ENCODE assay signal across 8 cellular contexts in genomic region chr4:76199664-76200211, GRCh38.
DNase-seq lines count a peak whose midpoint lies in the region; ATAC-seq and TF ChIP-seq lines count a peak whose summit lies in the region.

No MANE protein-coding gene starts in this region.

- ATAC-seq in GM21360 (IDR thresholded peaks at IDR 0.05; ENCODE audit: unreplicated experiment) (peak; percentile 85), HG03565 (IDR thresholded peaks at IDR 0.05; ENCODE audit: unreplicated experiment) (peak; percentile 86)
- ATAC-seq in activated naive CD8-positive, alpha-beta T cell treated with anti-CD3 and anti-CD28 coated beads, Interleukin-2, amount 50 U/mL, for 24 hours = peak; percentile 53

- no peaks in the 10 kb centered on the region for H3K27me3 Mint-ChIP-seq in activated naive CD8-positive, alpha-beta T cell treated with anti-CD3 and anti-CD28 coated beads, Interleukin-2, amount 50 U/mL, for 24 hours

- peak overlapping the region; percentile 49 for H3K27ac Mint-ChIP-seq in activated naive CD8-positive, alpha-beta T cell treated with anti-CD3 and anti-CD28 coated beads, Interleukin-2, amount 50 U/mL, for 24 hours

- no peaks in the 10 kb centered on the region for H3K9me3 Mint-ChIP-seq in activated naive CD8-positive, alpha-beta T cell treated with anti-CD3 and anti-CD28 coated beads, Interleukin-2, amount 50 U/mL, for 24 hours

- peaks cover 47% of the 10 kb centered on the region for H3K4me1 Mint-ChIP-seq in activated naive CD8-positive, alpha-beta T cell treated with anti-CD3 and anti-CD28 coated beads, Interleukin-2, amount 50 U/mL, for 24 hours

- TF ChIP-seq CTCF in GM12864 (IDR thresholded peaks at IDR 0.05; ENCODE audit: low read depth, low read length, missing control alignments) (peak; percentile 45), foreskin fibroblast (IDR thresholded peaks at IDR 0.05; ENCODE audit: low read depth, low read length) (no peak)

- peak overlapping the region; percentile 28 for H3K4me3 ChIP-seq in GM12864 (ENCODE audit: low read depth, low read length)
- H3K4me3 ChIP-seq in foreskin fibroblast (ENCODE audit: low read depth in 1 of 2, low read length in 2 of 2) = no peak overlapping the region

- H3K27ac ChIP-seq in substantia nigra (ENCODE audit: low read depth, low read length, poor library complexity, severe bottlenecking) = peak overlapping the region; percentile 79

- peak; percentile 92 for DNase-seq in GM12864 (ENCODE audit: low read depth)
- peak; percentile 26 for DNase-seq in activated naive CD8-positive, alpha-beta T cell treated with anti-CD3 and anti-CD28 coated beads, Interleukin-2, amount 50 U/mL, for 24 hours
- peak; percentile 52 for DNase-seq in kidney tubule cell (ENCODE audit: low spot score)
- DNase-seq in substantia nigra (lab: John Stamatoyannopoulos, UW) = peak in 46 of 49 donors; percentile 23 to 85 (median 64)
- no peak for DNase-seq in foreskin fibroblast
- DNase-seq in stimulated activated CD4-positive, alpha-beta T cell treated with anti-CD3 and anti-CD28 coated beads, Interleukin-4, amount 100 ng/mL, for 4 hours = no peak

- H3K4me3 Mint-ChIP-seq in activated naive CD8-positive, alpha-beta T cell treated with anti-CD3 and anti-CD28 coated beads, Interleukin-2, amount 50 U/mL, for 24 hours = peak overlapping the region; percentile 38

- peaks cover 2% of the 10 kb centered on the region for H3K36me3 Mint-ChIP-seq in activated naive CD8-positive, alpha-beta T cell treated with anti-CD3 and anti-CD28 coated beads, Interleukin-2, amount 50 U/mL, for 24 hours (ENCODE audit: low read depth)

Comparison
In these comparisons a context has a peak if more than half of its experiments do, and no peak if none do; other contexts are left out.
1. DNase-seq: peak in GM12864 (single experiment), activated naive CD8-positive, alpha-beta T cell treated with anti-CD3 and anti-CD28 coated beads, Interleukin-2, amount 50 U/mL, for 24 hours (single experiment), kidney tubule cell (single experiment) and substantia nigra (46 of 49); none in foreskin fibroblast (0 of 2) and stimulated activated CD4-positive, alpha-beta T cell treated with anti-CD3 and anti-CD28 coated beads, Interleukin-4, amount 100 ng/mL, for 4 hours (0 of 2).
2. Peak in every context shown above with its lines, with median percentiles within 50 percentile points of each other: ATAC-seq.